Comparison of ENCODE assay signal across 8 cellular contexts in genomic region chr12:12713932-12714275, GRCh38. TPM values are rescaled to one million over a fixed set of nuclear protein-coding genes. Genes with fewer than 3 reads are reported as not detected.
DNase-seq lines count a peak whose midpoint lies in the region; ATAC-seq and TF ChIP-seq lines count a peak whose summit lies in the region.

No MANE protein-coding gene starts in this region.

- H3K27me3 ChIP-seq in CD4-positive, alpha-beta memory T cell (ENCODE audit: insufficient read depth, low read length) = no peaks in the 10 kb centered on the region
- H3K27me3 ChIP-seq in OCI-LY1 (ENCODE audit: insufficient read depth, low read length) = no peaks in the 10 kb centered on the region
- no peaks in the 10 kb centered on the region for H3K27me3 ChIP-seq in endodermal cell (ENCODE audit: control insufficient read depth, insufficient read depth, low read length, poor library complexity, severe bottlenecking)

- peaks cover 16% of the 10 kb centered on the region for H3K79me2 ChIP-seq in OCI-LY1 (ENCODE audit: insufficient read depth, low read length)

- intact Hi-C loops in CD4-positive, alpha-beta memory T cell (cut with micrococcal nuclease) = loop anchor here (1.0 to 2.0 kb wide), 5 partner anchors 8 to 101 kb away; partner anchors contain the start of genes DDX47 and GPR19

- peak overlapping the region; percentile 92 to 96 (median 94) for H3K4me3 Mint-ChIP-seq in CD4-positive, alpha-beta memory T cell
- peak overlapping the region; percentile 41 for H3K4me3 Mint-ChIP-seq in endodermal cell

- peaks cover 40% of the 10 kb centered on the region for H3K4me1 ChIP-seq in CD4-positive, alpha-beta memory T cell (ENCODE audit: insufficient read depth, low read length)
- H3K4me1 ChIP-seq in OCI-LY1 (ENCODE audit: insufficient read depth, low read length, severe bottlenecking) = peaks cover 35% of the 10 kb centered on the region
- peaks cover 10% of the 10 kb centered on the region for H3K4me1 ChIP-seq in endodermal cell (ENCODE audit: control insufficient read depth, insufficient read depth, low read length)

- TF ChIP-seq CTCF in OCI-LY1 (IDR thresholded peaks at IDR 0.05; ENCODE audit: low read length) (no peak), endodermal cell (conservative IDR thresholded peaks at IDR 0.05) (no peak)

- peak overlapping the region; percentile 87 to 94 for H3K4me3 ChIP-seq in CD4-positive, alpha-beta memory T cell (ENCODE audit: low read length in 2 of 2)
- H3K4me3 ChIP-seq in OCI-LY1 (ENCODE audit: low read depth, low read length, poor library complexity, severe bottlenecking) = peak overlapping the region; percentile 88
- peak overlapping the region; percentile 68 for H3K4me3 ChIP-seq in endodermal cell (ENCODE audit: low read length)

- POLR2A ChIA-PET in CD4-positive, alpha-beta memory T cell (lab: Charles Lee; ENCODE audit: partially characterized antibody) = interaction anchor here (0.6 to 33.8 kb wide), 37 partner anchors 5 to 1064 kb away, joined by 3 to 1446 read pairs (median 5); partner anchors contain the start of genes BORCS5, CDKN1B, CREBL2 and DUSP16

- H3K36me3 Mint-ChIP-seq in CD4-positive, alpha-beta memory T cell = peaks cover 18 to 32% of the 10 kb centered on the region in 2 donors
- H3K36me3 Mint-ChIP-seq in endodermal cell (ENCODE audit: low read depth) = peaks cover 6% of the 10 kb centered on the region

- H3K9me3 ChIP-seq in CD4-positive, alpha-beta memory T cell (ENCODE audit: control insufficient read depth in 1 of 2, low read length in 2 of 2) = no peaks in the 10 kb centered on the region
- H3K9me3 ChIP-seq in OCI-LY1 (ENCODE audit: low read length) (no peaks in the 10 kb centered on the region), endodermal cell (ENCODE audit: control insufficient read depth, low read length) (no peaks in the 10 kb centered on the region)

- DNase-seq in CD4-positive, alpha-beta memory T cell = no peak
- DNase-seq in endodermal cell = no peak
- DNase-seq in pons (ENCODE audit: low spot score) = peak; percentile 58
- DNase-seq in NCI-H69 (lab: John Stamatoyannopoulos, UW) = no peak
- no peak for DNase-seq in COR-L47 (lab: John Stamatoyannopoulos, UW)
- DNase-seq in activated effector memory CD4-positive, alpha-beta T cell treated with Interleukin-2 at 50 U/mL for 16 hours = no peak

- ATAC-seq in GM18498 (IDR thresholded peaks at IDR 0.05; ENCODE audit: unreplicated experiment) = no peak

- WGBS in endodermal cell (ENCODE audit: insufficient coverage in 1 of 2, insufficient read length in 1 of 2), 2 experiments = 65 to 89% methylated on average over 1 to 2 of the region's 2 CpGs

- no peaks in the 10 kb centered on the region for H3K9me2 ChIP-seq in OCI-LY1 (ENCODE audit: low read depth, low read length)

- no peak overlapping the region for H3K9ac ChIP-seq in OCI-LY1 (ENCODE audit: low read length)
- H3K9ac ChIP-seq in endodermal cell (ENCODE audit: extremely low read depth, low read length, poor library complexity, severe bottlenecking) = no peak overlapping the region

- H3K9me3 Mint-ChIP-seq in CD4-positive, alpha-beta memory T cell = peaks cover 0 to 5% (median 0%) of the 10 kb centered on the region in 8 donors
- H3K9me3 Mint-ChIP-seq in endodermal cell = no peaks in the 10 kb centered on the region

- H3K27ac Mint-ChIP-seq in CD4-positive, alpha-beta memory T cell = peak overlapping the region; percentile 96 to 99 (median 98)
- H3K27ac Mint-ChIP-seq in endodermal cell = peak overlapping the region; percentile 59

- no peaks in the 10 kb centered on the region for H3K27me3 Mint-ChIP-seq in CD4-positive, alpha-beta memory T cell
- H3K27me3 Mint-ChIP-seq in endodermal cell (ENCODE audit: insufficient read depth) = peaks cover 2% of the 10 kb centered on the region

- no peak overlapping the region for H2AFZ ChIP-seq in OCI-LY1 (ENCODE audit: low read length)

- H3F3A ChIP-seq in OCI-LY1 (ENCODE audit: insufficient read depth, low read length) = no peaks in the 10 kb centered on the region

- H3K36me3 ChIP-seq in CD4-positive, alpha-beta memory T cell (ENCODE audit: insufficient read depth, low read length) = peaks cover 11% of the 10 kb centered on the region
- peaks cover 11% of the 10 kb centered on the region for H3K36me3 ChIP-seq in OCI-LY1 (ENCODE audit: insufficient read depth, low read length)
- peaks cover 5% of the 10 kb centered on the region for H3K36me3 ChIP-seq in endodermal cell (ENCODE audit: control insufficient read depth, insufficient read depth, low read length)

- H3K4me2 ChIP-seq in OCI-LY1 (ENCODE audit: low read length) = peak overlapping the region; percentile 83

- H3K4me1 Mint-ChIP-seq in CD4-positive, alpha-beta memory T cell = peaks cover 36 to 54% (median 46%) of the 10 kb centered on the region in 4 donors
- H3K4me1 Mint-ChIP-seq in endodermal cell = peaks cover 33% of the 10 kb centered on the region

- H4K20me1 ChIP-seq in OCI-LY1 (ENCODE audit: insufficient read depth, low read length) = no peaks in the 10 kb centered on the region

- CTCF ChIA-PET in CD4-positive, alpha-beta memory T cell (lab: Charles Lee; ENCODE audit: partially characterized antibody) = interaction anchor here (0.9 to 5.3 kb wide), 11 partner anchors 9 to 356 kb away, joined by 3 to 87 read pairs (median 4); partner anchors contain the start of gene BORCS5

- H3K27ac ChIP-seq in CD4-positive, alpha-beta memory T cell (ENCODE audit: low read depth, low read length) = peak overlapping the region; percentile 95
- H3K27ac ChIP-seq in OCI-LY1 (ENCODE audit: low read depth, low read length, poor library complexity, severe bottlenecking) (peak overlapping the region; percentile 98), endodermal cell (ENCODE audit: low read depth, low read length) (no peak overlapping the region)

RNA-seq across cellular contexts. Expression of gene CDKN1B, which starts 3.3 kb away (rescaled TPM):
- 100 to 1,000 TPM; 232 to 238 TPM for total RNA-seq in CD4-positive, alpha-beta memory T cell
- polyA plus RNA-seq in CD4-positive, alpha-beta memory T cell = 10 to 100 TPM; 12.5 to 14.5 TPM
- 10 to 100 TPM; 40.1 to 63.9 TPM for total RNA-seq in endodermal cell
- polyA plus RNA-seq in endodermal cell (2013, experiment 1 of 2) = 52.2 TPM
- polyA plus RNA-seq in endodermal cell (2013, experiment 2 of 2) = 53.2 TPM

RNA-seq across cellular contexts. Expression of gene GPR19, which starts 17.9 kb away (rescaled TPM):
- total RNA-seq in CD4-positive, alpha-beta memory T cell = 1 to 10 TPM; 3.4 to 4.4 TPM
- polyA plus RNA-seq in CD4-positive, alpha-beta memory T cell = 1 to 10 TPM in 1 of 2 donors, under 1 TPM in 1; 0.55 to 1.2 TPM
- 1 to 10 TPM; 5.4 to 7.2 TPM for total RNA-seq in endodermal cell
- polyA plus RNA-seq in endodermal cell (2013, experiment 1 of 2) = 15.4 TPM
- 11.8 TPM for polyA plus RNA-seq in endodermal cell (2013, experiment 2 of 2)
